18 cellular contexts compared by ENCODE assay signal in genomic region chr12:121025442-121026226, GRCh38.
DNase-seq lines count a peak whose midpoint lies in the region; ATAC-seq lines count a peak whose summit lies in the region.
"Had no signal": no experiment of that assay in that cellular context is flagged by ENCODE, and none has a peak within 500 bp of the region (broad histone marks: within the 10 kb centered on the region; RNA-seq: fewer than 3 reads in every experiment).

No MANE protein-coding gene starts in this region.

- H3K4me1 ChIP-seq in ACC112 (ENCODE audit: control insufficient read depth, insufficient read depth, low read length, unreplicated experiment) (peaks cover 13% of the 10 kb centered on the region), muscle layer of duodenum (ENCODE audit: control insufficient read depth in 1 of 2, insufficient read depth in 2 of 2, low read length in 2 of 2) (peaks cover 0 to 3% of the 10 kb centered on the region in 2 donors)
- H3K4me1 ChIP-seq: ascending aorta, heart left ventricle had no signal

- no peak overlapping the region for H3K4me3 Mint-ChIP-seq in effector memory CD8-positive, alpha-beta T cell
- H3K4me3 Mint-ChIP-seq: activated naive CD4-positive, alpha-beta T cell treated with anti-CD3 and anti-CD28 coated beads for 36 hours; mesothelial cell of epicardium; stimulated activated naive B cell treated with anti-CD40 and anti-IgM and Interleukin-4, amounts not matched to agents 10 μg/mL and 1 μg/mL and 100 μg/mL, for 72 hours; T-helper 2 cell treated with Interferon-gamma antibody and Interleukin-4, amounts not matched to agents 5 μg/mL and 100 μg/mL, for 36 hours had no signal

- H3K27me3 Mint-ChIP-seq in effector memory CD8-positive, alpha-beta T cell: no peaks in the 10 kb centered on the region

- H3K4me3 ChIP-seq in ACC112 (ENCODE audit: low read depth, low read length) (no peak overlapping the region), muscle layer of duodenum (ENCODE audit: low read depth in 1 of 2, low read length in 2 of 2) (no peak overlapping the region)
- H3K4me3 ChIP-seq: ascending aorta, heart left ventricle, smooth muscle cell had no signal

- H3K36me3 ChIP-seq in ACC112 (ENCODE audit: insufficient read depth, low read length): peaks cover 58% of the 10 kb centered on the region
- no peaks in the 10 kb centered on the region for H3K36me3 ChIP-seq in muscle layer of duodenum (ENCODE audit: control insufficient read depth in 1 of 2, insufficient read depth in 2 of 2, low read length in 2 of 2)
- H3K36me3 ChIP-seq: ascending aorta had no signal

- ATAC-seq in effector memory CD8-positive, alpha-beta T cell (replicated peaks): no peak
- ATAC-seq: heart left ventricle; stimulated activated naive B cell treated with anti-CD40 and anti-IgM and Interleukin-4, amounts not matched to agents 10 μg/mL and 1 μg/mL and 100 μg/mL, for 72 hours had no signal

- peak overlapping the region; percentile 33 to 78 for H3K27ac Mint-ChIP-seq in effector memory CD8-positive, alpha-beta T cell
- H3K27ac Mint-ChIP-seq: activated naive CD4-positive, alpha-beta T cell treated with anti-CD3 and anti-CD28 coated beads for 36 hours; stimulated activated naive B cell treated with anti-CD40 and anti-IgM and Interleukin-4, amounts not matched to agents 10 μg/mL and 1 μg/mL and 100 μg/mL, for 72 hours; T-helper 2 cell treated with Interferon-gamma antibody and Interleukin-4, amounts not matched to agents 5 μg/mL and 100 μg/mL, for 36 hours had no signal

- peaks cover 4 to 6% of the 10 kb centered on the region in 2 donors for H3K4me1 Mint-ChIP-seq in effector memory CD8-positive, alpha-beta T cell (ENCODE audit: low read depth in 2 of 2)
- H3K4me1 Mint-ChIP-seq: stimulated activated naive B cell treated with anti-CD40 and anti-IgM and Interleukin-4, amounts not matched to agents 10 μg/mL and 1 μg/mL and 100 μg/mL, for 72 hours had no signal

- DNase-seq in HCEC 1CT: peak; percentile 20
- no peak for DNase-seq in effector memory CD8-positive, alpha-beta T cell
- no peak for DNase-seq in substantia nigra (lab: John Stamatoyannopoulos, UW)
- no peak for DNase-seq in stimulated activated CD4-positive, alpha-beta T cell treated with anti-CD3 and anti-CD28 coated beads, Interleukin-12 subunit alpha, Interleukin-12 subunit beta, amount 100 ng/mL, for 4 hours
- DNase-seq in iPS-NIHi7 (ENCODE audit: extremely low spot score): no peak
- DNase-seq in NOMO-1 (lab: John Stamatoyannopoulos, UW; ENCODE audit: unreplicated experiment in 2 of 2): no peak
- DNase-seq: activated naive CD4-positive, alpha-beta T cell treated with anti-CD3 and anti-CD28 coated beads for 36 hours; heart left ventricle; NCI-H1048; NCI-H2081 treated with DMSO at 0.1 percent for 48 hours; NCI-H510A treated with DMSO at 0.1 percent for 48 hours; stimulated activated naive B cell treated with anti-CD40 and anti-IgM and Interleukin-4, amounts not matched to agents 10 μg/mL and 1 μg/mL and 100 μg/mL, for 72 hours had no signal

- H3K79me2 ChIP-seq in ACC112 (ENCODE audit: control insufficient read depth, insufficient read depth, low read length, unreplicated experiment): no peaks in the 10 kb centered on the region

- peak overlapping the region; percentile 41; the same call in 1 of the 2 replicates for H3K27ac ChIP-seq in ACC112 (ENCODE audit: low read depth, low read length)
- peak overlapping the region; percentile 82 for H3K27ac ChIP-seq in muscle layer of duodenum (ENCODE audit: low read length)
- no peak overlapping the region for H3K27ac ChIP-seq in substantia nigra (ENCODE audit: low read depth, low read length, poor library complexity, severe bottlenecking)
- H3K27ac ChIP-seq: ascending aorta, heart left ventricle had no signal

- H3K27me3 ChIP-seq in ACC112 (ENCODE audit: insufficient read depth, low read length) (no peaks in the 10 kb centered on the region), muscle layer of duodenum (ENCODE audit: low read depth, low read length) (no peaks in the 10 kb centered on the region)
- H3K27me3 ChIP-seq: ascending aorta, heart left ventricle had no signal

- H3K36me3 Mint-ChIP-seq in effector memory CD8-positive, alpha-beta T cell (ENCODE audit: insufficient read depth): peaks cover 88% of the 10 kb centered on the region
- H3K36me3 Mint-ChIP-seq: mesothelial cell of epicardium had no signal

- no peak overlapping the region for H2AFZ ChIP-seq in ACC112 (ENCODE audit: low read length, unreplicated experiment)

- H3K9me3 Mint-ChIP-seq in effector memory CD8-positive, alpha-beta T cell: no peaks in the 10 kb centered on the region
- H3K9me3 Mint-ChIP-seq: activated naive CD4-positive, alpha-beta T cell treated with anti-CD3 and anti-CD28 coated beads for 36 hours; mesothelial cell of epicardium; T-helper 2 cell treated with Interferon-gamma antibody and Interleukin-4, amounts not matched to agents 5 μg/mL and 100 μg/mL, for 36 hours had no signal

- H3K9me3 ChIP-seq in muscle layer of duodenum (ENCODE audit: control insufficient read depth in 1 of 2, low read length in 2 of 2): no peaks in the 10 kb centered on the region
- H3K9me3 ChIP-seq: ascending aorta, heart left ventricle had no signal
